ENCODE assay signal across 8 cellular contexts in genomic region chr4:67288964-67289363, GRCh38.
A peak's percentile ranks its signal among the peaks of the same experiment; 100 is the strongest.
DNase-seq lines count a peak whose midpoint lies in the region; ATAC-seq, FAIRE-seq and TF ChIP-seq lines count a peak whose summit lies in the region.

No MANE protein-coding gene starts in this region.

- TF ChIP-seq POLR2A in thyroid gland (IDR thresholded peaks at IDR 0.05), result no peak

- TF ChIP-seq CTCF in D721Med (IDR thresholded peaks at IDR 0.05; ENCODE audit: insufficient read depth, missing control alignments), result peak; percentile 73
- peak; percentile 44; the same call in 1 of the 2 replicates for TF ChIP-seq CTCF in WTC11 (IDR thresholded peaks at IDR 0.05)
- TF ChIP-seq CTCF in thyroid gland (IDR thresholded peaks at IDR 0.05), result no peak

- 62 to 65% methylated on average over 4 of the region's 4 CpGs for WGBS in thyroid gland, 2 donors

- no peak overlapping the region for H3K4me3 ChIP-seq in thyroid gland (replicated peaks in 1 of 3)

- no peak overlapping the region for H3K4me3 Mint-ChIP-seq in WTC11

- peaks cover 40% of the 10 kb centered on the region for H3K9me3 Mint-ChIP-seq in WTC11

- peak; percentile 51 for FAIRE-seq in D721Med (lab: Jason Lieb, UNC)

- H3K4me1 ChIP-seq in thyroid gland, result no peaks in the 10 kb centered on the region

- no peak overlapping the region for H3K27ac ChIP-seq in thyroid gland

- H3K27me3 ChIP-seq in thyroid gland, result no peaks in the 10 kb centered on the region

- POLR2A ChIA-PET in WTC11 (lab: Charles Lee), result interaction anchor here (0.6 kb wide), 1 partner anchor 199 kb away, joined by 3 read pairs; no protein-coding TSS in a partner anchor

- ATAC-seq in GM18907 (IDR thresholded peaks at IDR 0.05; ENCODE audit: unreplicated experiment), result peak; percentile 68
- ATAC-seq in WTC11, result peak; percentile 93

- no peaks in the 10 kb centered on the region for H3K9me3 ChIP-seq in thyroid gland

- peaks cover 11% of the 10 kb centered on the region for H3K4me1 Mint-ChIP-seq in WTC11

- DNase-seq in D721Med (ENCODE audit: insufficient read length, low spot score) (peak; percentile 22), KBM-7 (peak; percentile 75), WTC11 (ENCODE audit: low spot score) (peak; percentile 73), thyroid gland (no peak), mucosa of gallbladder (ENCODE audit: low spot score) (no peak)
- peak; percentile 1 to 4 for DNase-seq in stimulated activated CD8-positive, alpha-beta memory T cell treated with anti-CD3 and anti-CD28 coated beads, Interleukin-2, amount 100 ng/mL, for 48 hours (ENCODE audit: low read depth in 2 of 2)
- DNase-seq in effector CD4-positive, alpha-beta T cell, result no peak

- in situ Hi-C loops in KBM-7 (cut with MboI; ENCODE audit: low pct_unique_long_range_greater_than_20kb, low sequenced_read_pairs), result no loop called here

- CTCF ChIA-PET in WTC11 (lab: Charles Lee), result interaction anchor here (0.5 to 2.6 kb wide), 3 partner anchors 39 to 467 kb away, joined by 3 to 13 read pairs (median 4); no protein-coding TSS in a partner anchor

- H3K27ac Mint-ChIP-seq in WTC11, result no peak overlapping the region

- H3K36me3 ChIP-seq in thyroid gland, result no peaks in the 10 kb centered on the region

- H3K36me3 Mint-ChIP-seq in WTC11, result peaks cover 25% of the 10 kb centered on the region

- H3K27me3 Mint-ChIP-seq in WTC11 (ENCODE audit: low read depth), result peaks cover 7% of the 10 kb centered on the region

- intact Hi-C loops in thyroid gland (cut with DNase I), result no loop called here

TF ChIP-seq in WTC11, 78 proteins besides CTCF, POLR2A, EP300 and RAD21:
- TF ChIP-seq, protein P1, sequence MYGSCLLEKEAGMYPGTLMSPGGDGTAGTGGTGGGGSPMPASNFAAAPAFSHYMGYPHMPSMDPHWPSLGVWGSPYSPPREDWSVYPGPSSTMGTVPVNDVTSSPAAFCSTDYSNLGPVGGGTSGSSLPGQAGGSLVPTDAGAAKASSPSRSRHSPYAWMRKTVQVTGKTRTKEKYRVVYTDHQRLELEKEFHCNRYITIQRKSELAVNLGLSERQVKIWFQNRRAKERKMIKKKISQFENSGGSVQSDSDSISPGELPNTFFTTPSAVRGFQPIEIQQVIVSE (CRISPR knock-in tag; IDR thresholded peaks at IDR 0.05; ENCODE audit: borderline replicate concordance), result no peak
- no peak for TF ChIP-seq CREB1 (CRISPR knock-in tag; IDR thresholded peaks at IDR 0.05)
- TF ChIP-seq ZNF512 (CRISPR knock-in tag; IDR thresholded peaks at IDR 0.05; ENCODE audit: borderline replicate concordance), result no peak
- TF ChIP-seq, protein P2, sequence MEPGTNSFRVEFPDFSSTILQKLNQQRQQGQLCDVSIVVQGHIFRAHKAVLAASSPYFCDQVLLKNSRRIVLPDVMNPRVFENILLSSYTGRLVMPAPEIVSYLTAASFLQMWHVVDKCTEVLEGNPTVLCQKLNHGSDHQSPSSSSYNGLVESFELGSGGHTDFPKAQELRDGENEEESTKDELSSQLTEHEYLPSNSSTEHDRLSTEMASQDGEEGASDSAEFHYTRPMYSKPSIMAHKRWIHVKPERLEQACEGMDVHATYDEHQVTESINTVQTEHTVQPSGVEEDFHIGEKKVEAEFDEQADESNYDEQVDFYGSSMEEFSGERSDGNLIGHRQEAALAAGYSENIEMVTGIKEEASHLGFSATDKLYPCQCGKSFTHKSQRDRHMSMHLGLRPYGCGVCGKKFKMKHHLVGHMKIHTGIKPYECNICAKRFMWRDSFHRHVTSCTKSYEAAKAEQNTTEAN (CRISPR knock-in tag; IDR thresholded peaks at IDR 0.05), result no peak
- no peak for TF ChIP-seq ZNF671 (CRISPR knock-in tag; IDR thresholded peaks at IDR 0.05)
- no peak for TF ChIP-seq CBFB (CRISPR knock-in tag; IDR thresholded peaks at IDR 0.05; ENCODE audit: low read depth)
- TF ChIP-seq NR3C1 (CRISPR knock-in tag; conservative IDR thresholded peaks at IDR 0.05; ENCODE audit: low read depth), result no peak
- TF ChIP-seq JUN (CRISPR knock-in tag; IDR thresholded peaks at IDR 0.05), result no peak
- TF ChIP-seq ZNF416 (CRISPR knock-in tag; IDR thresholded peaks at IDR 0.05), result no peak
- TF ChIP-seq ZNF232 (CRISPR knock-in tag; IDR thresholded peaks at IDR 0.05), result no peak
- no peak for TF ChIP-seq FOXK1 (CRISPR knock-in tag; IDR thresholded peaks at IDR 0.05)
- TF ChIP-seq ZMAT4 (CRISPR knock-in tag; IDR thresholded peaks at IDR 0.05), result no peak
- TF ChIP-seq, protein P3, sequence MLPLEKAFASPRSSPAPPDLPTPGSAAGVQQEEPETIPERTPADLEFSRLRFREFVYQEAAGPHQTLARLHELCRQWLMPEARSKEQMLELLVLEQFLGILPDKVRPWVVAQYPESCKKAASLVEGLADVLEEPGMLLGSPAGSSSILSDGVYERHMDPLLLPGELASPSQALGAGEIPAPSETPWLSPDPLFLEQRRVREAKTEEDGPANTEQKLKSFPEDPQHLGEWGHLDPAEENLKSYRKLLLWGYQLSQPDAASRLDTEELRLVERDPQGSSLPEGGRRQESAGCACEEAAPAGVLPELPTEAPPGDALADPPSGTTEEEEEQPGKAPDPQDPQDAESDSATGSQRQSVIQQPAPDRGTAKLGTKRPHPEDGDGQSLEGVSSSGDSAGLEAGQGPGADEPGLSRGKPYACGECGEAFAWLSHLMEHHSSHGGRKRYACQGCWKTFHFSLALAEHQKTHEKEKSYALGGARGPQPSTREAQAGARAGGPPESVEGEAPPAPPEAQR (CRISPR knock-in tag; IDR thresholded peaks at IDR 0.05), result no peak
- no peak for TF ChIP-seq SP1 (CRISPR knock-in tag; conservative IDR thresholded peaks at IDR 0.05)
- TF ChIP-seq, protein P4, sequence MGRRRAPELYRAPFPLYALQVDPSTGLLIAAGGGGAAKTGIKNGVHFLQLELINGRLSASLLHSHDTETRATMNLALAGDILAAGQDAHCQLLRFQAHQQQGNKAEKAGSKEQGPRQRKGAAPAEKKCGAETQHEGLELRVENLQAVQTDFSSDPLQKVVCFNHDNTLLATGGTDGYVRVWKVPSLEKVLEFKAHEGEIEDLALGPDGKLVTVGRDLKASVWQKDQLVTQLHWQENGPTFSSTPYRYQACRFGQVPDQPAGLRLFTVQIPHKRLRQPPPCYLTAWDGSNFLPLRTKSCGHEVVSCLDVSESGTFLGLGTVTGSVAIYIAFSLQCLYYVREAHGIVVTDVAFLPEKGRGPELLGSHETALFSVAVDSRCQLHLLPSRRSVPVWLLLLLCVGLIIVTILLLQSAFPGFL (CRISPR knock-in tag; IDR thresholded peaks at IDR 0.05; ENCODE audit: borderline replicate concordance), result no peak
- no peak for TF ChIP-seq ZBTB21 (CRISPR knock-in tag; IDR thresholded peaks at IDR 0.05; ENCODE audit: borderline replicate concordance)
- no peak for TF ChIP-seq ZNF263 (CRISPR knock-in tag; IDR thresholded peaks at IDR 0.05; ENCODE audit: low read depth)
- TF ChIP-seq ZNF281 (CRISPR knock-in tag; IDR thresholded peaks at IDR 0.05), result no peak
- no peak for TF ChIP-seq EMX1 (CRISPR knock-in tag; IDR thresholded peaks at IDR 0.05)

Comparison
In these comparisons a context has a peak if more than half of its experiments do, and no peak if none do; other contexts are left out.
1. DNase-seq: peak in D721Med (single experiment), KBM-7 (single experiment), WTC11 (single experiment) and stimulated activated CD8-positive, alpha-beta memory T cell treated with anti-CD3 and anti-CD28 coated beads, Interleukin-2, amount 100 ng/mL, for 48 hours (2 of 2); none in thyroid gland (0 of 2), mucosa of gallbladder (single experiment) and effector CD4-positive, alpha-beta T cell (single experiment).
2. CTCF ChIP-seq: peak in D721Med (single experiment) and WTC11 (single experiment); none in thyroid gland (0 of 6).